19 cellular contexts compared by ENCODE assay signal in genomic region chr14:55626131-55626530, GRCh38.
"Had no signal": no experiment of that assay in that cellular context is flagged by ENCODE, and none has a peak within 500 bp of the region (broad histone marks: within the 10 kb centered on the region; RNA-seq: fewer than 3 reads in every experiment).

No MANE protein-coding gene starts in this region.

- H3K4me1 ChIP-seq: foreskin keratinocyte, lower lobe of right lung, parathyroid adenoma had no signal

- H3K27me3 ChIP-seq: adrenal gland, foreskin keratinocyte had no signal

- H3K9me3 ChIP-seq: adrenal gland, lower lobe of right lung had no signal

- H3K27ac ChIP-seq: adrenal gland, foreskin keratinocyte, lower lobe of right lung, parathyroid adenoma had no signal

- H3K27me3 Mint-ChIP-seq: activated B cell treated with CpG ODN at 0.5 μM for 24 hours; activated CD8-positive, alpha-beta T cell treated with anti-CD3 and anti-CD28 coated beads for 36 hours; effector memory CD8-positive, alpha-beta T cell; stimulated activated naive CD8-positive, alpha-beta T cell treated with anti-CD3 and anti-CD28 coated beads, Interleukin-15, amount 100 ng/mL, for 72 hours; type B pancreatic cell had no signal

- FAIRE-seq: TTC549 had no signal

- DNase-seq: activated B cell treated with CpG ODN at 0.5 μM for 24 hours; activated CD4-positive, alpha-beta T cell treated with anti-CD3 and anti-CD28 coated beads for 48 hours; activated CD8-positive, alpha-beta memory T cell treated with anti-CD3 and anti-CD28 coated beads, Interleukin-2, amount 50 U/mL, for 4 hours; activated CD8-positive, alpha-beta T cell treated with anti-CD3 and anti-CD28 coated beads for 36 hours; activated naive CD4-positive, alpha-beta T cell treated with Interleukin-2 at 50 U/mL for 16 hours; adrenal gland; caudate nucleus; effector memory CD8-positive, alpha-beta T cell; foreskin keratinocyte; immature natural killer cell; lower lobe of right lung; midbrain; stimulated activated CD4-positive, alpha-beta T cell treated with anti-CD3 and anti-CD28 coated beads, Interleukin-15, amount 100 ng/mL, for 24 hours; stimulated activated naive CD8-positive, alpha-beta T cell treated with anti-CD3 and anti-CD28 coated beads, Interleukin-15, amount 100 ng/mL, for 72 hours; T-helper 2 cell had no signal

- H3K4me3 ChIP-seq: adrenal gland, lower lobe of right lung, skin epidermis had no signal

- H3K4me3 Mint-ChIP-seq: activated B cell treated with CpG ODN at 0.5 μM for 24 hours; activated CD8-positive, alpha-beta T cell treated with anti-CD3 and anti-CD28 coated beads for 36 hours; effector memory CD8-positive, alpha-beta T cell; immature natural killer cell; stimulated activated naive CD8-positive, alpha-beta T cell treated with anti-CD3 and anti-CD28 coated beads, Interleukin-15, amount 100 ng/mL, for 72 hours; type B pancreatic cell had no signal

- H3K27ac Mint-ChIP-seq: activated B cell treated with CpG ODN at 0.5 μM for 24 hours; activated CD8-positive, alpha-beta T cell treated with anti-CD3 and anti-CD28 coated beads for 36 hours; type B pancreatic cell had no signal

- ATAC-seq: activated CD8-positive, alpha-beta T cell treated with anti-CD3 and anti-CD28 coated beads for 36 hours; effector memory CD8-positive, alpha-beta T cell; foreskin keratinocyte; lower lobe of right lung; stimulated activated naive CD8-positive, alpha-beta T cell treated with anti-CD3 and anti-CD28 coated beads, Interleukin-15, amount 100 ng/mL, for 72 hours had no signal

- H3K9ac ChIP-seq: parathyroid adenoma had no signal

- H3K9me3 Mint-ChIP-seq: activated B cell treated with CpG ODN at 0.5 μM for 24 hours; effector memory CD8-positive, alpha-beta T cell; immature natural killer cell had no signal
